ENCODE assay signal across 28 cellular contexts in the genomic region with DNA sequence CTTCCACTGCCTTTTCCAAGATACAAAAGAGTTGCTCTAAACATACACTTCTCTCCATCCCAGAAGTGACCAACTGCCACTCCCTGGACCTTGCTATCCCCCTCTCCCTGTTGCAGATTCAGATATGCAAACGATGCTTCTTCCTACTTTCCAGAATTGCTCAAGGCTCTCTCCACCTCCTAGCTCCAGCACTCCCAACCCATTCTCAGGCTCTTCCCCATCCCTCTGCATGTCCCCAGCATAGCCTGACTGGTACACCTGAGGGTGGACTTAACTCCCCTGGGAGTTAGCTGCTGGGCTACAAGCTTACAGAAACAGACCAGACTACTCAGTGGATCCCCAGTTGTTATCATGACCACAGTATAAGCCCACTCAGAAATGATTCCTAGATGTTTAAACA. TPM values are rescaled to one million over a fixed set of nuclear protein-coding genes. Genes with fewer than 3 reads are reported as not detected.
A peak's percentile ranks its signal among the peaks of the same experiment; 100 is the strongest.
DNase-seq lines count a peak whose midpoint lies in the region; ATAC-seq and TF ChIP-seq lines count a peak whose summit lies in the region.
"Had no signal": no experiment of that assay in that cellular context is flagged by ENCODE, and none has a peak within 500 bp of the region (broad histone marks: within the 10 kb centered on the region; RNA-seq: fewer than 3 reads in every experiment).

No MANE protein-coding gene starts in this region.

- H3K27ac ChIP-seq in cardiac muscle cell (peak overlapping the region; percentile 54), right cardiac atrium (ENCODE audit: low read length) (no peak overlapping the region), transverse colon (peak overlapping the region; percentile 67 to 82 (median 75))
- H3K27ac ChIP-seq: adrenal gland, foreskin keratinocyte, hepatocyte had no signal

- H3K27ac Mint-ChIP-seq in WTC11 (peak overlapping the region; percentile 85), immature natural killer cell (peak overlapping the region in 4 of 6 donors; percentile 50 to 72 (median 64))
- H3K27ac Mint-ChIP-seq: activated CD8-positive, alpha-beta T cell treated with anti-CD3 and anti-CD28 coated beads for 36 hours had no signal

- intact Hi-C loops in right cardiac atrium (cut with DNase I) (no loop called here), transverse colon (cut with DNase I; ENCODE audit: low total_unique reads) (no loop called here)

- no peak for TF ChIP-seq EP300 in transverse colon (IDR thresholded peaks at IDR 0.05; ENCODE audit: low read depth)

- H3K4me3 Mint-ChIP-seq in WTC11 (no peak overlapping the region), immature natural killer cell (peak overlapping the region in 2 of 5 donors; percentile 22 to 26)
- H3K4me3 Mint-ChIP-seq: activated CD8-positive, alpha-beta T cell treated with anti-CD3 and anti-CD28 coated beads for 36 hours; brain had no signal

- peaks cover 92% of the 10 kb centered on the region for H3K4me1 Mint-ChIP-seq in WTC11
- H3K4me1 Mint-ChIP-seq in immature natural killer cell: peaks cover 29 to 51% of the 10 kb centered on the region in 2 donors
- H3K4me1 Mint-ChIP-seq: brain had no signal

- H3K4me1 ChIP-seq in cardiac muscle cell (ENCODE audit: low read depth) (no peaks in the 10 kb centered on the region), right cardiac atrium (ENCODE audit: control insufficient read depth, insufficient read depth, low read length) (no peaks in the 10 kb centered on the region), transverse colon (peaks cover 3 to 63% (median 49%) of the 10 kb centered on the region in 4 donors)
- H3K4me1 ChIP-seq: adrenal gland, BE2C, foreskin keratinocyte had no signal

- POLR2A ChIA-PET in WTC11 (lab: Charles Lee): no interaction called here

- TF ChIP-seq POLR2A in transverse colon (IDR thresholded peaks at IDR 0.05): no peak

- peaks cover 38% of the 10 kb centered on the region for H3K36me3 Mint-ChIP-seq in WTC11
- peaks cover 16 to 40% (median 27%) of the 10 kb centered on the region in 3 donors for H3K36me3 Mint-ChIP-seq in immature natural killer cell

- H3K4me3 ChIP-seq in cardiac muscle cell: no peak overlapping the region
- no peak overlapping the region for H3K4me3 ChIP-seq in right cardiac atrium (ENCODE audit: low read length)
- no peak overlapping the region for H3K4me3 ChIP-seq in transverse colon
- H3K4me3 ChIP-seq: adrenal gland, hepatocyte had no signal

- H3K9me3 Mint-ChIP-seq in WTC11 (0 out of 2 replicates have a peak, but pooled peaks cover under 1% of the 10 kb centered on the region), immature natural killer cell (no peaks in the 10 kb centered on the region)
- H3K9me3 Mint-ChIP-seq: activated CD8-positive, alpha-beta T cell treated with anti-CD3 and anti-CD28 coated beads for 36 hours; brain had no signal

- H3K27me3 Mint-ChIP-seq in WTC11 (ENCODE audit: low read depth): no peaks in the 10 kb centered on the region
- peaks cover 0 to 14% (median 1%) of the 10 kb centered on the region in 3 donors for H3K27me3 Mint-ChIP-seq in immature natural killer cell (ENCODE audit: low read depth in 3 of 3)
- H3K27me3 Mint-ChIP-seq: activated CD8-positive, alpha-beta T cell treated with anti-CD3 and anti-CD28 coated beads for 36 hours; brain had no signal

- no peak for DNase-seq in cardiac muscle cell (ENCODE audit: low read depth in 1 of 2, low spot score in 1 of 2)
- DNase-seq in right cardiac atrium: no peak
- no peak for DNase-seq in WTC11 (ENCODE audit: low spot score)
- no peak for DNase-seq in immature natural killer cell
- DNase-seq in transverse colon: no peak
- no peak for DNase-seq in dermis blood vessel endothelial cell
- DNase-seq in globus pallidus (ENCODE audit: low spot score): no peak
- DNase-seq: activated CD8-positive, alpha-beta T cell treated with anti-CD3 and anti-CD28 coated beads for 36 hours; activated effector memory CD4-positive, alpha-beta T cell treated with anti-CD3 and anti-CD28 coated beads, Interleukin-2, amount 50 U/mL, for 16 hours; adrenal gland; BE2C; DND-41; effector memory CD4-positive, alpha-beta T cell; foreskin keratinocyte; HCEC 1CT; NCI-H1048; NCI-H187 treated with DMSO at 0.1 percent for 48 hours; NCI-H2227 treated with DMSO at 0.1 percent for 48 hours; NCI-H82; small intestine; stimulated activated CD4-positive, alpha-beta T cell treated with anti-CD3 and anti-CD28 coated beads, Interleukin-1b, Interleukin-23, amount 100 ng/mL, for 48 hours had no signal

- CTCF ChIA-PET in WTC11 (lab: Charles Lee): interaction anchor here (0.6 to 0.8 kb wide), 2 partner anchors 30 to 193 kb away, joined by 3 read pairs; no protein-coding TSS in a partner anchor

- H3K9me3 ChIP-seq in cardiac muscle cell (ENCODE audit: low read depth) (no peaks in the 10 kb centered on the region), right cardiac atrium (ENCODE audit: control insufficient read depth, low read length) (no peaks in the 10 kb centered on the region), transverse colon (no peaks in the 10 kb centered on the region)
- H3K9me3 ChIP-seq: adrenal gland, BE2C had no signal

- H3K27me3 ChIP-seq in cardiac muscle cell: no peaks in the 10 kb centered on the region
- H3K27me3 ChIP-seq in right cardiac atrium (ENCODE audit: control insufficient read depth, insufficient read depth): no peaks in the 10 kb centered on the region
- no peaks in the 10 kb centered on the region for H3K27me3 ChIP-seq in transverse colon
- H3K27me3 ChIP-seq: adrenal gland, BE2C, foreskin keratinocyte, hepatocyte had no signal

- ATAC-seq in right cardiac atrium (no peak), WTC11 (no peak), HG02938 (IDR thresholded peaks at IDR 0.05; ENCODE audit: unreplicated experiment) (no peak)
- ATAC-seq: activated CD4-positive, CD25-positive, alpha-beta regulatory T cell treated with anti-CD3 and anti-CD28 coated beads, Interleukin-2, amount 50 U/mL, for 24 hours; activated CD8-positive, alpha-beta T cell treated with anti-CD3 and anti-CD28 coated beads for 36 hours; esophagus mucosa; foreskin keratinocyte had no signal

- no peak for TF ChIP-seq CTCF in cardiac muscle cell (IDR thresholded peaks at IDR 0.05; ENCODE audit: low read depth, low read length)
- no peak for TF ChIP-seq CTCF in WTC11 (IDR thresholded peaks at IDR 0.05)
- TF ChIP-seq CTCF in transverse colon (IDR thresholded peaks at IDR 0.05): no peak

- in situ Hi-C loops in transverse colon (cut with MboI; ENCODE audit: low pct_ligation_motif_present in 1 of 4, low pct_unique_long_range_greater_than_20kb in 1 of 4, low sequenced_read_pairs in 3 of 4): no loop called here

- 50% methylated on average over 1 of the region's 1 CpG for WGBS in right cardiac atrium
- WGBS in transverse colon (ENCODE audit: low coverage in 1 of 2), 2 donors: 63 to 77% methylated on average over 1 of the region's 1 CpG

- H3K36me3 ChIP-seq in cardiac muscle cell: peaks cover 30% of the 10 kb centered on the region
- H3K36me3 ChIP-seq in transverse colon: peaks cover 0 to 30% (median 11%) of the 10 kb centered on the region in 4 donors

TF ChIP-seq in WTC11, 78 proteins besides CTCF, POLR2A, EP300 and RAD21:
- TF ChIP-seq GTF2I (CRISPR knock-in tag; conservative IDR thresholded peaks at IDR 0.05) (no peak), NR3C1 (CRISPR knock-in tag; conservative IDR thresholded peaks at IDR 0.05; ENCODE audit: low read depth) (no peak), JAZF1 (CRISPR knock-in tag; IDR thresholded peaks at IDR 0.05) (no peak), ZBTB21 (CRISPR knock-in tag; IDR thresholded peaks at IDR 0.05; ENCODE audit: borderline replicate concordance) (no peak)
- TF ChIP-seq, protein P1, sequence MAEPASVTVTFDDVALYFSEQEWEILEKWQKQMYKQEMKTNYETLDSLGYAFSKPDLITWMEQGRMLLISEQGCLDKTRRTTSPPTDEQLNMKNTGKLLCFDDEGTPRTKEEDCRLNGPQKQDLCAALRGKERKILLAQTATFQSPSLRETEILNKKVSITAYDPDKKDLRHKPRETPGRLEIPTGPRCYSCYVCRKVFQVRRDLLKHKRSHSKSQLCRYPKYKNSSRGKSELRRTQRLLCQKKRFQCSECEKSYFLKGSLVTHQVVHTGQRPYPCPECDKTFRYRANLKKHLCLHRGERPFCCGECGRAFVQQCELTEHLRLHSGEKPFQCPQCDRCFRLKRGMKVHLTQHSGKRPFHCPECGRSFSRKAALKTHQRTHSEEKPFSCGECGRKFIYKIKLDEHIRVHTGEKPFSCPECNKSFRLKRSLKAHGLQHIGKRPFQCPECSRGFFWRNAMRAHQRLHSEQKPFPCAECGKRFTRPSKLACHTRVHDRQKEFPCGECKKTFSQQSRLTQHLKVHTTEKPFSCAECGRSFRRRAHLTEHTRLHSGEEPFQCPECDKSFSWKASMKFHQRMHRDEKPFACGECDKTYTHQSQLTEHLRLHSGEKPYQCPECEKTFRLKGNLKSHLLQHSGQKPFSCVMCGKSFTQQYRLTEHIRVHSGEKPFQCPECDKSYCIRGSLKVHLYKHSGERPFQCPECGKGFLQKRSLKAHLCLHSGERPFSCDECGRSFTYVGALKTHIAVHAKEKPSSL (CRISPR knock-in tag; conservative IDR thresholded peaks at IDR 0.05): no peak

RNA-seq across cellular contexts. Expression of a gene that starts 27.6 kb away (rescaled TPM):
- 143 and 247 TPM in 2 replicates for total RNA-seq in cardiac muscle cell
- polyA plus RNA-seq in cardiac muscle cell: 156 and 216 TPM in 2 replicates
- total RNA-seq in right cardiac atrium: 100 to 1,000 TPM in 1 of 4 donors, 10 to 100 TPM in 3; 82.9 to 128 (median 99.0) TPM
- polyA plus RNA-seq in right cardiac atrium: 53.1 TPM
- 106 to 121 TPM (median 106 TPM) in 3 replicates for total RNA-seq in WTC11 (2021)
- 100 to 1,000 TPM in 2 of 3 donors, 10 to 100 TPM in 1; 86.5 to 163 (median 135) TPM for polyA plus RNA-seq in immature natural killer cell
- 100 to 1,000 TPM; 143 to 288 (median 187) TPM for total RNA-seq in transverse colon
- 56.7 and 72.4 TPM in 2 replicates for total RNA-seq in dermis blood vessel endothelial cell

RNA-seq across cellular contexts. Expression of a gene that starts 47.9 kb away (rescaled TPM):
- total RNA-seq in cardiac muscle cell (1.2 and 2.0 TPM in 2 replicates), right cardiac atrium (not detected), WTC11 (2021) (10.8 to 13.9 TPM (median 13.6 TPM) in 3 replicates), transverse colon (10 to 100 TPM; 10.3 to 87.9 (median 18.9) TPM), dermis blood vessel endothelial cell (not detected in 2 replicates)
- polyA plus RNA-seq in cardiac muscle cell (0.37 and 0.39 TPM in 2 replicates), right cardiac atrium (not detected), immature natural killer cell (1 to 10 TPM in 2 of 3 donors, not detected in 1; 2.4 to 3.1 TPM)
- total RNA-seq: adrenal gland, subcutaneous adipose tissue had no signal
- polyA plus RNA-seq: adrenal gland, foreskin keratinocyte, liver had no signal

RNA-seq across cellular contexts. Expression of a gene that starts 53.4 kb away (rescaled TPM):
- 49.4 and 50.5 TPM in 2 replicates for total RNA-seq in cardiac muscle cell
- 41.9 and 49.7 TPM in 2 replicates for polyA plus RNA-seq in cardiac muscle cell
- 10 to 100 TPM; 16.3 to 17.7 (median 16.9) TPM for total RNA-seq in right cardiac atrium
- 11.8 TPM for polyA plus RNA-seq in right cardiac atrium
- total RNA-seq in WTC11 (2021): 48.2 to 54.8 TPM (median 48.7 TPM) in 3 replicates
- 1 to 10 TPM; 2.7 to 9.5 (median 9.2) TPM for polyA plus RNA-seq in immature natural killer cell
- 100 to 1,000 TPM in 1 of 4 donors, 10 to 100 TPM in 3; 34.8 to 132 (median 76.0) TPM for total RNA-seq in transverse colon
- 55.3 and 83.0 TPM in 2 replicates for total RNA-seq in dermis blood vessel endothelial cell
